Comparison of ENCODE assay signal across 23 cellular contexts in genomic region chr3:99708207-99708745, GRCh38.
A peak's percentile ranks its signal among the peaks of the same experiment; 100 is the strongest.
DNase-seq lines count a peak whose midpoint lies in the region; ATAC-seq and TF ChIP-seq lines count a peak whose summit lies in the region.
"Had no signal": no experiment of that assay in that cellular context is flagged by ENCODE, and none has a peak within 500 bp of the region (broad histone marks: within the 10 kb centered on the region; RNA-seq: fewer than 3 reads in every experiment).

No MANE protein-coding gene starts in this region.

- H3K79me2 ChIP-seq in mammary epithelial cell (ENCODE audit: insufficient read depth, low read length), result no peaks in the 10 kb centered on the region

- H2AFZ ChIP-seq in mammary epithelial cell (ENCODE audit: low read depth, low read length), result no peak overlapping the region
- H2AFZ ChIP-seq: GM23338 had no signal

- H3K36me3 ChIP-seq in mammary epithelial cell (ENCODE audit: insufficient read depth, low read length), result no peaks in the 10 kb centered on the region
- peaks cover 19% of the 10 kb centered on the region for H3K36me3 ChIP-seq in brain microvascular endothelial cell (replicated peaks)
- H3K36me3 ChIP-seq in left lung, result peaks cover 0 to 3% of the 10 kb centered on the region in 2 donors
- H3K36me3 ChIP-seq in tibial artery, result peaks cover 0 to 13% (median 12%) of the 10 kb centered on the region in 3 donors
- H3K36me3 ChIP-seq in testis (ENCODE audit: low read depth, missing control alignments), result no peaks in the 10 kb centered on the region
- H3K36me3 ChIP-seq: colonic mucosa, neutrophil, sigmoid colon had no signal

- H3K4me1 Mint-ChIP-seq in MCF 10A (ENCODE audit: insufficient read depth, unreplicated experiment), result peaks cover 17% of the 10 kb centered on the region
- H3K4me1 Mint-ChIP-seq: activated CD4-positive, alpha-beta T cell treated with anti-CD3 and anti-CD28 coated beads, Interleukin-2, amount 10 ng/mL, durations not matched to agents 24 days and 14 days had no signal

- no peaks in the 10 kb centered on the region for H3K9me3 ChIP-seq in mammary epithelial cell (replicated peaks; ENCODE audit: insufficient read depth, low read length)
- no peaks in the 10 kb centered on the region for H3K9me3 ChIP-seq in left lung
- H3K9me3 ChIP-seq in tibial artery, result no peaks in the 10 kb centered on the region
- H3K9me3 ChIP-seq in testis, result no peaks in the 10 kb centered on the region
- H3K9me3 ChIP-seq: colonic mucosa, neutrophil, sigmoid colon had no signal

- peak; percentile 62 for ATAC-seq in left lung
- no peak for ATAC-seq in HG03039 (IDR thresholded peaks at IDR 0.05; ENCODE audit: unreplicated experiment)
- ATAC-seq: foreskin keratinocyte, GM23338 had no signal

- no peaks in the 10 kb centered on the region for H3K27me3 ChIP-seq in mammary epithelial cell (ENCODE audit: insufficient read depth, low read length)
- no peaks in the 10 kb centered on the region for H3K27me3 ChIP-seq in brain microvascular endothelial cell (replicated peaks)
- H3K27me3 ChIP-seq in left lung, result no peaks in the 10 kb centered on the region
- H3K27me3 ChIP-seq in tibial artery, result no peaks in the 10 kb centered on the region
- H3K27me3 ChIP-seq in testis, result no peaks in the 10 kb centered on the region
- H3K27me3 ChIP-seq: colonic mucosa, foreskin keratinocyte, neutrophil, sigmoid colon had no signal

- peak overlapping the region; percentile 73 for H3K27ac Mint-ChIP-seq in MCF 10A (ENCODE audit: low read depth, unreplicated experiment)
- H3K27ac Mint-ChIP-seq: activated CD4-positive, alpha-beta T cell treated with anti-CD3 and anti-CD28 coated beads, Interleukin-2, amount 10 ng/mL, durations not matched to agents 24 days and 14 days; endodermal cell; GM23338; type B pancreatic cell had no signal

- H3K27ac ChIP-seq in mammary epithelial cell (ENCODE audit: insufficient read depth, low read depth, low read length), result no peak overlapping the region
- H3K27ac ChIP-seq in brain microvascular endothelial cell, result peak overlapping the region; percentile 39
- H3K27ac ChIP-seq in left lung, result peak overlapping the region in 1 of 2 donors; percentile 40
- H3K27ac ChIP-seq in tibial artery, result peak overlapping the region; percentile 57 to 72
- no peak overlapping the region for H3K27ac ChIP-seq in testis
- H3K27ac ChIP-seq: 22Rv1, colonic mucosa, foreskin keratinocyte, neutrophil, sigmoid colon had no signal

- WGBS in mammary epithelial cell (ENCODE audit: low coverage, missing lambda C conversion rate), result 59% methylated on average over 4 of the region's 4 CpGs
- WGBS in testis, 2 donors, result 58% methylated on average over 4 of the region's 4 CpGs

- H3K27me3 Mint-ChIP-seq in MCF 10A (ENCODE audit: insufficient read depth, unreplicated experiment), result no peaks in the 10 kb centered on the region

- CTCF ChIA-PET in MCF 10A (lab: Yijun Ruan, JAX), result interaction anchor here (1.3 kb wide), 1 partner anchor 46 kb away, joined by 3 read pairs; no protein-coding TSS in a partner anchor
- CTCF ChIA-PET in mammary epithelial cell (lab: Charles Lee; ENCODE audit: low non-redundant PET), result no interaction called here

- H3K4me3 ChIP-seq in mammary epithelial cell (replicated peaks in 1 of 3; ENCODE audit: insufficient read depth in 1 of 3, low read depth in 2 of 3, low read length in 3 of 3), result no peak overlapping the region
- no peak overlapping the region for H3K4me3 ChIP-seq in brain microvascular endothelial cell (ENCODE audit: low read depth, low read length)
- H3K4me3 ChIP-seq in left lung, result no peak overlapping the region
- no peak overlapping the region for H3K4me3 ChIP-seq in tibial artery
- no peak overlapping the region for H3K4me3 ChIP-seq in testis
- H3K4me3 ChIP-seq: colonic mucosa, GM23338, sigmoid colon had no signal

- POLR2A ChIA-PET in MCF 10A (lab: Yijun Ruan, JAX), result no interaction called here

- peaks cover 21% of the 10 kb centered on the region for H3K36me3 Mint-ChIP-seq in MCF 10A (ENCODE audit: insufficient read depth, unreplicated experiment)
- H3K36me3 Mint-ChIP-seq: type B pancreatic cell had no signal

- no peak overlapping the region for H3K4me3 Mint-ChIP-seq in MCF 10A (ENCODE audit: unreplicated experiment)
- H3K4me3 Mint-ChIP-seq: activated CD4-positive, alpha-beta T cell treated with anti-CD3 and anti-CD28 coated beads, Interleukin-2, amount 10 ng/mL, durations not matched to agents 24 days and 14 days; endodermal cell; GM23338; type B pancreatic cell had no signal

- TF ChIP-seq POLR2A in testis (IDR thresholded peaks at IDR 0.05), result no peak

- in situ Hi-C loops in mammary epithelial cell (cut with MboI; ENCODE audit: low sequenced_read_pairs in 2 of 2), result no loop called here
- in situ Hi-C loops in brain microvascular endothelial cell (cut with HindIII; ENCODE audit: low pct_ligation_motif_present, low sequenced_read_pairs), result no loop called here

- H4K20me1 ChIP-seq in mammary epithelial cell (ENCODE audit: insufficient read depth, low read length), result no peaks in the 10 kb centered on the region

- no peak for TF ChIP-seq CTCF in MCF 10A (IDR thresholded peaks at IDR 0.05; ENCODE audit: unreplicated experiment)
- TF ChIP-seq CTCF in mammary epithelial cell (conservative IDR thresholded peaks at IDR 0.05 in 1 of 2, IDR thresholded peaks at IDR 0.05 in 1 of 2; ENCODE audit: extremely low read depth in 1 of 2, insufficient read depth in 1 of 2, low read depth in 1 of 2, low read length in 2 of 2), result no peak
- TF ChIP-seq CTCF in brain microvascular endothelial cell (IDR thresholded peaks at IDR 0.05; ENCODE audit: low read depth, low read length, missing control alignments), result no peak
- TF ChIP-seq CTCF in left lung (IDR thresholded peaks at IDR 0.05), result no peak
- no peak for TF ChIP-seq CTCF in tibial artery (IDR thresholded peaks at IDR 0.05)
- no peak for TF ChIP-seq CTCF in testis (IDR thresholded peaks at IDR 0.05)

- DNase-seq in MCF 10A (ENCODE audit: unreplicated experiment) (no peak), mammary epithelial cell (no peak), brain microvascular endothelial cell (no peak), left lung (no peak), tibial artery (no peak), testis (no peak)
- no peak for DNase-seq in stimulated activated CD4-positive, alpha-beta T cell treated with anti-CD3 and anti-CD28 coated beads, Interleukin-4, amount 100 ng/mL, for 24 hours
- DNase-seq: activated CD4-positive, alpha-beta T cell treated with anti-CD3 and anti-CD28 coated beads, Interleukin-2, amount 10 ng/mL, durations not matched to agents 24 days and 14 days; activated CD8-positive, alpha-beta memory T cell treated with anti-CD3 and anti-CD28 coated beads, Interleukin-2, amount 50 U/mL, for 4 hours; activated gamma-delta T cell; amygdala; colonic mucosa; endodermal cell; foreskin keratinocyte; NCI-H1092 treated with DMSO at 0.1 percent for 48 hours; NCI-H524 treated with DMSO at 0.1 percent for 48 hours; sigmoid colon; stimulated activated naive CD4-positive, alpha-beta T cell treated with Interleukin-2 at 50 U/mL for 16 hours had no signal

- no peak overlapping the region for H3K9ac ChIP-seq in mammary epithelial cell (ENCODE audit: insufficient read depth, low read length)

- dilution Hi-C loops in mammary epithelial cell (cut with HindIII; ENCODE audit: low sequenced_read_pairs), result no loop called here

- BruUV-seq in MCF 10A (replicated peaks; lab: Mats Ljungman, UMichigan) (no TSS peak), mammary epithelial cell (replicated peaks; lab: Mats Ljungman, UMichigan) (no TSS peak)

- no peaks in the 10 kb centered on the region for H3K9me3 Mint-ChIP-seq in MCF 10A (ENCODE audit: unreplicated experiment)
- H3K9me3 Mint-ChIP-seq: activated CD4-positive, alpha-beta T cell treated with anti-CD3 and anti-CD28 coated beads, Interleukin-2, amount 10 ng/mL, durations not matched to agents 24 days and 14 days; endodermal cell; GM23338; type B pancreatic cell had no signal

- no peak overlapping the region for H3K4me2 ChIP-seq in mammary epithelial cell (ENCODE audit: insufficient read depth, low read depth, low read length)
- H3K4me2 ChIP-seq: GM23338 had no signal

- intact Hi-C loops in MCF 10A (cut with micrococcal nuclease) (no loop called here), mammary epithelial cell (cut with micrococcal nuclease) (no loop called here), left lung (cut with DNase I) (no loop called here), tibial artery (cut with DNase I; ENCODE audit: low total_unique reads) (no loop called here), testis (cut with DNase I; ENCODE audit: low total_unique reads) (no loop called here)

- H3K4me1 ChIP-seq in mammary epithelial cell (ENCODE audit: insufficient read depth, low read length) (no peaks in the 10 kb centered on the region), left lung (peaks cover 0 to under 1% of the 10 kb centered on the region in 2 donors), tibial artery (peaks cover 0 to 100% (median 15%) of the 10 kb centered on the region in 4 donors), testis (peaks cover 4% of the 10 kb centered on the region)
- H3K4me1 ChIP-seq: colonic mucosa, foreskin keratinocyte had no signal

Comparison
In these comparisons a context has a peak if more than half of its experiments do, and no peak if none do; other contexts are left out.
1. H3K27ac ChIP-seq: peak in brain microvascular endothelial cell (single experiment) and tibial artery (2 of 2); none in mammary epithelial cell (single experiment) and testis (0 of 2).